8 cellular contexts compared by ENCODE assay signal in the genomic region with DNA sequence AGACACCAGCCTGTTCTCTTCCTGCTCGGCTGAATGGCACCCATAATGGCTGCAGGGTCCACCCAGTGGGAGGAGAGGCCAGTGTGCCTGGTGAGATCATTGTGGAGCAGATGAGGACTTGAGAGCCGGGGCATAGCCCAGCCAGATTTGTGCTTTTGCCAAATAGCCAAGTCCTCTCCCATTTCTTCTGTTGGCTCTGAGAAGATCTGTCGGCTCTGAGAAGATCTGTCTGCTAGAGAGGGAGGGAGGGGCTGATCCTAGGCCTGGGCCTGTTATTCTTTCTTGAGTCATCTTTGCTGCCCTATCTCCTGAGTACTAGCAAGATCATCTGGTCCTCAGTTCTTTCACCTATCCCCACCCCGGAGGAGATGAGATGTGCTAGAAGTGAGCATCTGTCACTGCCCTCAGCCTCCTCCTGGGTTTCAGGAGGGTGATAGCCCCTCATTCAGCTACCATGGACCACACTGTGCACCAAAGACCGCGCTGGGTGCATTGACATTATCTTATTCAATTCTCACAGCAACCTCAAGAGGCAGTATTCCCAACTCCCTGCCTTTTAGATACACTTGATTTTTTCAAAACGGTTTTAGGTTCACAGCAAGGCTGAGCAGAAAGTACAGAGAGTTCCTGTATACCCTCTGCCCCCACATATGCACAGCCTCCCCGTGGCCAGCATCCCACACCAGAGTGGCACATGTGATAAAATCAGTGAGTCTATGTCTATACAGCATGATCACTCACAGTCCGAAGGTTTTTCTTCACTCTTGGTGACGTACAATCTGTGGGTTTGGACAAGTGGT.
A peak's percentile ranks its signal among the peaks of the same experiment; 100 is the strongest.
DNase-seq lines count a peak whose midpoint lies in the region; ATAC-seq and TF ChIP-seq lines count a peak whose summit lies in the region.
"Had no signal": no experiment of that assay in that cellular context is flagged by ENCODE, and none has a peak within 500 bp of the region (broad histone marks: within the 10 kb centered on the region; RNA-seq: fewer than 3 reads in every experiment).

No MANE protein-coding gene starts in this region.

- intact Hi-C loops in sciatic nerve (cut with DNase I): loop anchor here (5.0 kb wide), 1 partner anchor 501 kb away; no protein-coding TSS in a partner anchor
- intact Hi-C loops in activated naive CD4-positive, alpha-beta T cell treated with anti-CD3 and anti-CD28 coated beads for 36 hours (cut with micrococcal nuclease): loop anchor here (10.0 kb wide), 1 partner anchor 204 kb away; no protein-coding TSS in a partner anchor

- no peaks in the 10 kb centered on the region for H3K27me3 Mint-ChIP-seq in activated naive CD4-positive, alpha-beta T cell treated with anti-CD3 and anti-CD28 coated beads for 36 hours (ENCODE audit: low read depth)

- no peak overlapping the region for H3K27ac Mint-ChIP-seq in activated naive CD4-positive, alpha-beta T cell treated with anti-CD3 and anti-CD28 coated beads for 36 hours

- H3K36me3 Mint-ChIP-seq in activated naive CD4-positive, alpha-beta T cell treated with anti-CD3 and anti-CD28 coated beads for 36 hours (ENCODE audit: low read depth): no peaks in the 10 kb centered on the region

- TF ChIP-seq CTCF in GM12874 (IDR thresholded peaks at IDR 0.05; ENCODE audit: insufficient read depth, low read depth, low read length) (peak; percentile 54), epithelial cell of proximal tubule (conservative IDR thresholded peaks at IDR 0.05; ENCODE audit: low read depth, low read length) (peak; percentile 55)

- no peak overlapping the region for H3K4me3 ChIP-seq in epithelial cell of proximal tubule (ENCODE audit: low read depth, low read length)

- no peak overlapping the region for H3K4me3 Mint-ChIP-seq in activated naive CD4-positive, alpha-beta T cell treated with anti-CD3 and anti-CD28 coated beads for 36 hours
- H3K4me3 Mint-ChIP-seq: activated T-cell treated with anti-CD3 and anti-CD28 coated beads, Interleukin-2, amount 50 U/mL, for 4 hours had no signal

- DNase-seq in OCI-M1 (lab: John Stamatoyannopoulos, UW) (peak; percentile 34), epithelial cell of proximal tubule (ENCODE audit: low read depth) (no peak), renal cortical epithelial cell (ENCODE audit: low read depth) (peak; percentile 8), sciatic nerve (ENCODE audit: low spot score) (no peak), superior temporal gyrus (ENCODE audit: extremely low spot score) (no peak)
- no peak for DNase-seq in activated naive CD4-positive, alpha-beta T cell treated with anti-CD3 and anti-CD28 coated beads for 36 hours
- DNase-seq: activated T-cell treated with anti-CD3 and anti-CD28 coated beads, Interleukin-2, amount 50 U/mL, for 4 hours had no signal

- CTCF ChIA-PET in activated naive CD4-positive, alpha-beta T cell treated with anti-CD3 and anti-CD28 coated beads for 36 hours (lab: Charles Lee): interaction anchor here (0.6 to 14.6 kb wide), 13 partner anchors 9 to 625 kb away, joined by 3 to 458 read pairs (median 15); no protein-coding TSS in a partner anchor

- ATAC-seq in sciatic nerve: no peak
- ATAC-seq: activated T-cell treated with anti-CD3 and anti-CD28 coated beads, Interleukin-2, amount 50 U/mL, for 4 hours had no signal

- H3K4me1 Mint-ChIP-seq in activated naive CD4-positive, alpha-beta T cell treated with anti-CD3 and anti-CD28 coated beads for 36 hours (ENCODE audit: low read depth): peaks cover 4% of the 10 kb centered on the region

- H3K9me3 Mint-ChIP-seq in activated naive CD4-positive, alpha-beta T cell treated with anti-CD3 and anti-CD28 coated beads for 36 hours: no peaks in the 10 kb centered on the region
- H3K9me3 Mint-ChIP-seq: activated T-cell treated with anti-CD3 and anti-CD28 coated beads, Interleukin-2, amount 50 U/mL, for 4 hours had no signal

Comparison
In these comparisons a context has a peak if more than half of its experiments do, and no peak if none do; other contexts are left out.
1. DNase-seq: peak in OCI-M1 (single experiment) and renal cortical epithelial cell (single experiment); none in epithelial cell of proximal tubule (single experiment), sciatic nerve (single experiment), superior temporal gyrus (single experiment) and activated naive CD4-positive, alpha-beta T cell treated with anti-CD3 and anti-CD28 coated beads for 36 hours (single experiment).